In genomic region chr7:134442441-134443220, GRCh38 we compare ENCODE assay signal across 27 cellular contexts. TPM values are rescaled to one million over a fixed set of nuclear protein-coding genes. Genes with fewer than 3 reads are reported as not detected.
DNase-seq lines count a peak whose midpoint lies in the region; ATAC-seq, FAIRE-seq and TF ChIP-seq lines count a peak whose summit lies in the region.
"Had no signal": no experiment of that assay in that cellular context is flagged by ENCODE, and none has a peak within 500 bp of the region (broad histone marks: within the 10 kb centered on the region; RNA-seq: fewer than 3 reads in every experiment).

No MANE protein-coding gene starts in this region.

- H3K27me3 Mint-ChIP-seq in activated CD8-positive, alpha-beta memory T cell treated with anti-CD3 and anti-CD28 coated beads, Interleukin-2, amount 10 ng/mL, durations not matched to agents 7 days and 5 days, result no peaks in the 10 kb centered on the region
- H3K27me3 Mint-ChIP-seq in osteocyte (ENCODE audit: unreplicated experiment), result no peaks in the 10 kb centered on the region
- H3K27me3 Mint-ChIP-seq: CD4-positive, alpha-beta T cell had no signal

- peaks cover 0 to 74% of the 10 kb centered on the region in 2 donors for H3K36me3 ChIP-seq in adrenal gland (replicated peaks in 1 of 2)

- no peak for ATAC-seq in activated CD8-positive, alpha-beta memory T cell treated with anti-CD3 and anti-CD28 coated beads, Interleukin-2, amount 10 ng/mL, durations not matched to agents 7 days and 5 days
- no peak for ATAC-seq in A549
- ATAC-seq: GM12878 had no signal

- WGBS in A549 (ENCODE audit: missing lambda C conversion rate), result 96% methylated on average over 9 of the region's 9 CpGs
- WGBS in adrenal gland, 4 donors, result 87 to 98% (median 93%) methylated on average over 9 of the region's 9 CpGs

- no peaks in the 10 kb centered on the region for H3K4me1 Mint-ChIP-seq in activated CD8-positive, alpha-beta memory T cell treated with anti-CD3 and anti-CD28 coated beads, Interleukin-2, amount 10 ng/mL, durations not matched to agents 7 days and 5 days
- no peaks in the 10 kb centered on the region for H3K4me1 Mint-ChIP-seq in osteocyte (ENCODE audit: unreplicated experiment)

- H3K27me3 ChIP-seq in adrenal gland, result no peaks in the 10 kb centered on the region
- H3K27me3 ChIP-seq: BE2C; BLaER1 treated with 17β-estradiol and CSF1 and Interleukin-3, amounts not matched to agents 10 nM and 100 nM had no signal

- POLR2A ChIA-PET in A549 (lab: Yijun Ruan, JAX), result interaction anchor here (1.0 to 1.2 kb wide), 2 partner anchors 10 kb away, joined by 4 read pairs; no protein-coding TSS in a partner anchor

- peak; percentile 19 for DNase-seq in activated CD8-positive, alpha-beta memory T cell treated with anti-CD3 and anti-CD28 coated beads, Interleukin-2, amount 10 ng/mL, durations not matched to agents 7 days and 5 days
- no peak for DNase-seq in activated CD8-positive, alpha-beta memory T cell treated with anti-CD3 and anti-CD28 coated beads, Interleukin-2, amount 50 U/mL, for 4 hours
- no peak for DNase-seq in A549 (ENCODE audit: low read depth in 1 of 2, low spot score in 1 of 2)
- peak in 1 of 7 donors; percentile 51 for DNase-seq in adrenal gland
- DNase-seq in osteocyte (ENCODE audit: extremely low spot score, unreplicated experiment), result peak; percentile 64
- DNase-seq in activated CD4-positive, alpha-beta T cell treated with anti-CD3 and anti-CD28 coated beads, Interleukin-2, amount 50 U/mL, for 48 hours, result no peak
- DNase-seq in NCI-H524 treated with DMSO at 0.1 percent for 48 hours (lab: John Stamatoyannopoulos, UW), result no peak
- DNase-seq in occipital lobe (lab: John Stamatoyannopoulos, UW), result no peak
- DNase-seq: ACHN; AML-193; BE2C; CD4-positive, alpha-beta T cell; CD8-positive, alpha-beta memory T cell; DMS 273 treated with DMSO at 0.1 percent for 48 hours; DMS79; EL; GDM1; GM23248; H7; HCEC 1CT had no signal

- TF ChIP-seq POLR2A in A549 (IDR thresholded peaks at IDR 0.05; ENCODE audit: low read length) (no peak), adrenal gland (IDR thresholded peaks at IDR 0.05) (no peak)

- TF ChIP-seq CTCF in A549 (IDR thresholded peaks at IDR 0.05) (no peak; the same call in 2 of the 3 replicates), adrenal gland (IDR thresholded peaks at IDR 0.05) (no peak), osteocyte (IDR thresholded peaks at IDR 0.05) (no peak)

- no peak for TF ChIP-seq RAD21 in A549 (conservative IDR thresholded peaks at IDR 0.05 in 1 of 2, IDR thresholded peaks at IDR 0.05 in 1 of 2)

- CTCF ChIA-PET in activated CD8-positive, alpha-beta memory T cell treated with anti-CD3 and anti-CD28 coated beads, Interleukin-2, amount 10 ng/mL, durations not matched to agents 7 days and 5 days (lab: Charles Lee), result interaction anchor here (0.7 to 2.0 kb wide), 2 partner anchors 9 to 10 kb away, joined by 3 to 6 read pairs; no protein-coding TSS in a partner anchor
- CTCF ChIA-PET in A549 (lab: Yijun Ruan, JAX), result interaction anchor here (0.9 to 27.7 kb wide), 12 partner anchors 7 to 164 kb away, joined by 3 to 486 read pairs (median 10); partner anchors contain the start of genes AKR1B1 and AKR1B15

- no peak overlapping the region for H3K4me3 Mint-ChIP-seq in activated CD8-positive, alpha-beta memory T cell treated with anti-CD3 and anti-CD28 coated beads, Interleukin-2, amount 10 ng/mL, durations not matched to agents 7 days and 5 days
- H3K4me3 Mint-ChIP-seq in osteocyte (ENCODE audit: unreplicated experiment), result no peak overlapping the region
- H3K4me3 Mint-ChIP-seq: CD14-positive monocyte; CD4-positive, alpha-beta T cell; CD8-positive, alpha-beta memory T cell had no signal

- H3K27ac Mint-ChIP-seq in activated CD8-positive, alpha-beta memory T cell treated with anti-CD3 and anti-CD28 coated beads, Interleukin-2, amount 10 ng/mL, durations not matched to agents 7 days and 5 days, result no peak overlapping the region
- no peak overlapping the region for H3K27ac Mint-ChIP-seq in osteocyte (ENCODE audit: unreplicated experiment)
- H3K27ac Mint-ChIP-seq: CD4-positive, alpha-beta T cell had no signal

- intact Hi-C loops in adrenal gland (cut with DNase I), result no loop called here

- H3K4me2 ChIP-seq in A549, result no peak overlapping the region
- H3K4me2 ChIP-seq: BLaER1 treated with 17β-estradiol and CSF1 and Interleukin-3, amounts not matched to agents 10 nM and 100 nM had no signal

- peaks cover 5% of the 10 kb centered on the region for H3K9me3 Mint-ChIP-seq in activated CD8-positive, alpha-beta memory T cell treated with anti-CD3 and anti-CD28 coated beads, Interleukin-2, amount 10 ng/mL, durations not matched to agents 7 days and 5 days (ENCODE audit: low read depth)
- peaks cover 9% of the 10 kb centered on the region for H3K9me3 Mint-ChIP-seq in osteocyte (ENCODE audit: unreplicated experiment)

- no peak for FAIRE-seq in A549 (lab: Jason Lieb, UNC)
- FAIRE-seq: A204.1, D721Med, GM12878, H1 had no signal

- H3K9me3 ChIP-seq in A549, result 0 out of 3 replicates have a peak, but pooled peaks cover 2% of the 10 kb centered on the region
- H3K9me3 ChIP-seq in adrenal gland (replicated peaks in 1 of 3), result no peaks in the 10 kb centered on the region
- H3K9me3 ChIP-seq: BE2C had no signal

- no peak for TF ChIP-seq EP300 in A549 (IDR thresholded peaks at IDR 0.05)

- H3K4me3 ChIP-seq in A549 (no peak overlapping the region), adrenal gland (no peak overlapping the region)
- H3K4me3 ChIP-seq: BLaER1 treated with 17β-estradiol and CSF1 and Interleukin-3, amounts not matched to agents 10 nM and 100 nM; GM12878; GM23248 had no signal

- H3K36me3 Mint-ChIP-seq in activated CD8-positive, alpha-beta memory T cell treated with anti-CD3 and anti-CD28 coated beads, Interleukin-2, amount 10 ng/mL, durations not matched to agents 7 days and 5 days, result peaks cover 28% of the 10 kb centered on the region
- peaks cover 60% of the 10 kb centered on the region for H3K36me3 Mint-ChIP-seq in osteocyte (ENCODE audit: unreplicated experiment)

- H3K4me1 ChIP-seq in A549 (peaks cover 35% of the 10 kb centered on the region), adrenal gland (replicated peaks in 1 of 2) (peaks cover 15 to 55% of the 10 kb centered on the region in 2 donors)
- H3K4me1 ChIP-seq: BE2C had no signal

- H3K27ac ChIP-seq in A549, result no peak overlapping the region
- peak overlapping the region in 3 of 5 donors; percentile 65 to 89 (median 87) for H3K27ac ChIP-seq in adrenal gland
- H3K27ac ChIP-seq: 22Rv1; BLaER1 treated with 17β-estradiol and CSF1 and Interleukin-3, amounts not matched to agents 10 nM and 100 nM; GM23248 had no signal

TF ChIP-seq in A549, 52 proteins besides CTCF, POLR2A, EP300 and RAD21:
- 0 out of 2 replicates have a peak, but pooled peaks have one; percentile 36 for TF ChIP-seq HOXA7 (CRISPR knock-in tag; IDR thresholded peaks at IDR 0.05)
- TF ChIP-seq POLR2AphosphoS2 (conservative IDR thresholded peaks at IDR 0.05; ENCODE audit: low read length), result no peak
TF ChIP-seq in A549: peak in this region for 1.

RNA-seq across cellular contexts. Expression of gene AKR1B1, which starts 16.3 kb away (rescaled TPM):
- 100 to 1,000 TPM in 1 of 2 experiments, 10 to 100 TPM in 1; 96.2 to 113 TPM for total RNA-seq in activated CD8-positive, alpha-beta memory T cell treated with anti-CD3 and anti-CD28 coated beads, Interleukin-2, amount 10 ng/mL, durations not matched to agents 7 days and 5 days
- 1,636 and 1,761 TPM in 2 replicates for polyA plus RNA-seq in A549 (2011; rRNA removed)
- 1,617 and 1,738 TPM in 2 replicates for polyA plus RNA-seq in A549 (2012; cell fraction: cytosol; rRNA removed)
- polyA plus RNA-seq in A549 (2012; cell fraction: nucleus; rRNA removed), result 1,542 and 1,798 TPM in 2 replicates
- polyA plus RNA-seq in A549 (2017; fragmentation: RNase III; extraction: RNeasy Plus Mini Kit Qiagen cat#74134 plus additional on column Dnase treatment), result 4,339 to 6,918 TPM (median 6,205 TPM) in 3 replicates
- polyA minus RNA-seq in A549 (2011; rRNA and poly(A)+ RNA removed), result 620 and 678 TPM in 2 replicates
- 1,000 to 10,000 TPM; 1,560 to 4,669 (median 4,059) TPM for total RNA-seq in adrenal gland
- 1,000 to 10,000 TPM; 1,140 to 3,530 (median 1,408) TPM for polyA plus RNA-seq in adrenal gland
- total RNA-seq in osteocyte, result 59.4 and 61.8 TPM in 2 replicates
- 29.6 TPM for total RNA-seq in occipital lobe

Comparison
In these comparisons a context has a peak if more than half of its experiments do, and no peak if none do; other contexts are left out.
1. DNase-seq: peak in activated CD8-positive, alpha-beta memory T cell treated with anti-CD3 and anti-CD28 coated beads, Interleukin-2, amount 10 ng/mL, durations not matched to agents 7 days and 5 days (single experiment) and osteocyte (single experiment); none in activated CD8-positive, alpha-beta memory T cell treated with anti-CD3 and anti-CD28 coated beads, Interleukin-2, amount 50 U/mL, for 4 hours (single experiment), A549 (0 of 2), activated CD4-positive, alpha-beta T cell treated with anti-CD3 and anti-CD28 coated beads, Interleukin-2, amount 50 U/mL, for 48 hours (0 of 2), NCI-H524 treated with DMSO at 0.1 percent for 48 hours (single experiment) and occipital lobe (single experiment).
2. H3K27ac ChIP-seq: peak in adrenal gland (3 of 5); none in A549 (0 of 2).
3. RNA of gene AKR1B1, which starts 16.3 kb away (total RNA-seq): 1,560 to 4,669 TPM in adrenal gland; 96.2 to 113 TPM in activated CD8-positive, alpha-beta memory T cell treated with anti-CD3 and anti-CD28 coated beads, Interleukin-2, amount 10 ng/mL, durations not matched to agents 7 days and 5 days, 59.4 to 61.8 TPM in osteocyte and 29.6 TPM in occipital lobe (single experiment); every median in the first group is over 10 times any median in the second.